Comparison of ENCODE assay signal across 9 cellular contexts in genomic region chr5:178551059-178551458, GRCh38. TPM values are rescaled to one million over a fixed set of nuclear protein-coding genes. Genes with fewer than 3 reads are reported as not detected.
A peak's percentile ranks its signal among the peaks of the same experiment; 100 is the strongest.
DNase-seq lines count a peak whose midpoint lies in the region; ATAC-seq and TF ChIP-seq lines count a peak whose summit lies in the region.
"Had no signal": no experiment of that assay in that cellular context is flagged by ENCODE, and none has a peak within 500 bp of the region (broad histone marks: within the 10 kb centered on the region; RNA-seq: fewer than 3 reads in every experiment).

No MANE protein-coding gene starts in this region.

- ATAC-seq in left colon (no peak), HG03159 (IDR thresholded peaks at IDR 0.05; ENCODE audit: unreplicated experiment) (no peak)

- TF ChIP-seq POLR2A in esophagus muscularis mucosa (IDR thresholded peaks at IDR 0.05; ENCODE audit: low read depth) (no peak), spleen (IDR thresholded peaks at IDR 0.05) (no peak)

- H3K9me3 ChIP-seq in OCI-LY1 (ENCODE audit: low read length) (no peaks in the 10 kb centered on the region), esophagus muscularis mucosa (no peaks in the 10 kb centered on the region), spleen (no peaks in the 10 kb centered on the region)

- no peak overlapping the region for H3K4me2 ChIP-seq in OCI-LY1 (ENCODE audit: low read length)

- H3K4me1 ChIP-seq in OCI-LY1 (ENCODE audit: insufficient read depth, low read length, severe bottlenecking) (no peaks in the 10 kb centered on the region), esophagus muscularis mucosa (peaks cover 0 to 9% (median 0%) of the 10 kb centered on the region in 4 donors), spleen (no peaks in the 10 kb centered on the region)

- H3K4me3 ChIP-seq in OCI-LY1 (ENCODE audit: low read depth, low read length, poor library complexity, severe bottlenecking) (no peak overlapping the region), esophagus muscularis mucosa (no peak overlapping the region), spleen (no peak overlapping the region)

- H3K27ac ChIP-seq in OCI-LY1 (ENCODE audit: low read depth, low read length, poor library complexity, severe bottlenecking) = no peak overlapping the region
- H3K27ac ChIP-seq in esophagus muscularis mucosa (replicated peaks in 1 of 4) = no peak overlapping the region
- no peak overlapping the region for H3K27ac ChIP-seq in spleen

- no peaks in the 10 kb centered on the region for H3K9me2 ChIP-seq in OCI-LY1 (ENCODE audit: low read depth, low read length)

- no peak overlapping the region for H2AFZ ChIP-seq in OCI-LY1 (ENCODE audit: low read length)

- intact Hi-C loops in esophagus muscularis mucosa (cut with DNase I) = loop anchor here (2.0 kb wide), 1 partner anchor 90 kb away; no protein-coding TSS in a partner anchor
- intact Hi-C loops in spleen (cut with DNase I; ENCODE audit: low total_unique reads) = loop anchor here (5.0 kb wide), 1 partner anchor 269 kb away; no protein-coding TSS in a partner anchor
- intact Hi-C loops in left colon (cut with DNase I, micrococcal nuclease) = loop anchor here (5.0 kb wide), 2 partner anchors 269 to 274 kb away; no protein-coding TSS in a partner anchor

- peaks cover 4% of the 10 kb centered on the region; the same call in 1 of the 2 replicates for H3K27me3 ChIP-seq in OCI-LY1 (ENCODE audit: insufficient read depth, low read length)
- peaks cover 0 to 3% (median 0%) of the 10 kb centered on the region in 4 donors for H3K27me3 ChIP-seq in esophagus muscularis mucosa
- peaks cover 0 to 14% (median 0%) of the 10 kb centered on the region in 7 donors for H3K27me3 ChIP-seq in spleen (replicated peaks in 1 of 7)

- no peak overlapping the region for H3K9ac ChIP-seq in OCI-LY1 (ENCODE audit: low read length)

- peak; percentile 29 for DNase-seq in NCI-H1105 treated with DMSO at 0.1 percent for 48 hours (lab: John Stamatoyannopoulos, UW)
- DNase-seq in NCI-H1105 (lab: John Stamatoyannopoulos, UW) = no peak
- DNase-seq in esophagus muscularis mucosa (ENCODE audit: extremely low spot score) = no peak
- no peak for DNase-seq in spleen
- DNase-seq in left colon = no peak
- DNase-seq in NCI-H524 treated with DMSO at 0.1 percent for 48 hours (lab: John Stamatoyannopoulos, UW) = no peak

- no peaks in the 10 kb centered on the region for H4K20me1 ChIP-seq in OCI-LY1 (ENCODE audit: insufficient read depth, low read length)

- TF ChIP-seq CTCF in OCI-LY1 (IDR thresholded peaks at IDR 0.05; ENCODE audit: low read length) = peak; percentile 31
- TF ChIP-seq CTCF in esophagus muscularis mucosa (IDR thresholded peaks at IDR 0.05) = peak; percentile 46 to 58 (median 51)
- TF ChIP-seq CTCF in spleen (IDR thresholded peaks at IDR 0.05 in 8 of 11, conservative IDR thresholded peaks at IDR 0.05 in 3 of 11) = peak in 10 of 11 experiments; percentile 10 to 70 (median 43)

- TF ChIP-seq EP300 in esophagus muscularis mucosa (IDR thresholded peaks at IDR 0.05) = no peak

- H3F3A ChIP-seq in OCI-LY1 (ENCODE audit: insufficient read depth, low read length) = no peaks in the 10 kb centered on the region

- H3K36me3 ChIP-seq in OCI-LY1 (ENCODE audit: insufficient read depth, low read length) = no peaks in the 10 kb centered on the region
- H3K36me3 ChIP-seq in esophagus muscularis mucosa = no peaks in the 10 kb centered on the region
- H3K36me3 ChIP-seq in spleen = no peaks in the 10 kb centered on the region

- no peaks in the 10 kb centered on the region for H3K79me2 ChIP-seq in OCI-LY1 (ENCODE audit: insufficient read depth, low read length)

RNA-seq across cellular contexts. Expression of gene COL23A1, which starts 39.1 kb away (rescaled TPM):
- total RNA-seq in esophagus muscularis mucosa (1 to 10 TPM in 3 of 4 donors, under 1 TPM in 1; 0.83 to 1.8 (median 1.5) TPM), spleen (1 to 10 TPM in 5 of 7 donors, under 1 TPM in 2; 0.63 to 3.8 (median 1.2) TPM), left colon (under 1 TPM; 0.09 to 0.73 TPM)
- 1 to 10 TPM; 1.7 to 3.1 (median 2.2) TPM for polyA plus RNA-seq in spleen
- total RNA-seq: CD4-positive, CD25-positive, alpha-beta regulatory T cell had no signal
- polyA plus RNA-seq: CD4-positive, CD25-positive, alpha-beta regulatory T cell had no signal
